22 cellular contexts compared by ENCODE assay signal in genomic region chr17:27674335-27674734, GRCh38. TPM values are rescaled to one million over a fixed set of nuclear protein-coding genes. Genes with fewer than 3 reads are reported as not detected.
DNase-seq lines count a peak whose midpoint lies in the region; ATAC-seq, FAIRE-seq and TF ChIP-seq lines count a peak whose summit lies in the region.
"Had no signal": no experiment of that assay in that cellular context is flagged by ENCODE, and none has a peak within 500 bp of the region (broad histone marks: within the 10 kb centered on the region; RNA-seq: fewer than 3 reads in every experiment).

No MANE protein-coding gene starts in this region.

- no peak for TF ChIP-seq CTCF in bronchial epithelial cell (IDR thresholded peaks at IDR 0.05; ENCODE audit: insufficient read depth, low read length, severe bottlenecking)

- H3K27me3 Mint-ChIP-seq in immature natural killer cell (ENCODE audit: low read depth in 3 of 3) = peaks cover 1 to 5% (median 2%) of the 10 kb centered on the region in 3 donors

- H3K4me1 Mint-ChIP-seq in immature natural killer cell = no peaks in the 10 kb centered on the region
- H3K4me1 Mint-ChIP-seq: CD4-positive, CD25-positive, alpha-beta regulatory T cell; CD8-positive, alpha-beta memory T cell had no signal

- H3K27ac Mint-ChIP-seq in immature natural killer cell = no peak overlapping the region
- H3K27ac Mint-ChIP-seq: CD4-positive, CD25-positive, alpha-beta regulatory T cell; CD8-positive, alpha-beta memory T cell had no signal

- ATAC-seq in left lobe of liver (no peak), HG03159 (IDR thresholded peaks at IDR 0.05; ENCODE audit: unreplicated experiment) (no peak)
- ATAC-seq: GM12878 had no signal

- no peaks in the 10 kb centered on the region for H3K36me3 ChIP-seq in bronchial epithelial cell (ENCODE audit: control insufficient read depth, insufficient read depth, low read length)
- H3K36me3 ChIP-seq: BE2C had no signal

- no peak overlapping the region for H3K4me3 ChIP-seq in bronchial epithelial cell (ENCODE audit: low read depth, low read length)
- H3K4me3 ChIP-seq: GM12878 had no signal

- DNase-seq in bronchial epithelial cell (ENCODE audit: low read depth) (no peak), ecto neural progenitor cell (ENCODE audit: low spot score) (peak; percentile 34), left lobe of liver (ENCODE audit: low spot score) (peak; percentile 26), OCI-M2 (lab: John Stamatoyannopoulos, UW; ENCODE audit: unreplicated experiment) (no peak), immature natural killer cell (no peak)
- DNase-seq: ACHN; BE2C; C1 segment of cervical spinal cord; CD4-positive, CD25-positive, alpha-beta regulatory T cell; CD8-positive, alpha-beta memory T cell; COR-L47; DMS 273 treated with DMSO at 0.1 percent for 48 hours; DMS53; DND-41; EL; GOT3; H7 had no signal

- H3K4me3 Mint-ChIP-seq in immature natural killer cell = no peak overlapping the region
- H3K4me3 Mint-ChIP-seq: CD4-positive, CD25-positive, alpha-beta regulatory T cell; CD8-positive, alpha-beta memory T cell had no signal

- H3K27me3 ChIP-seq in bronchial epithelial cell (ENCODE audit: control insufficient read depth, insufficient read depth, low read length) = no peaks in the 10 kb centered on the region
- H3K27me3 ChIP-seq: BE2C had no signal

- FAIRE-seq in bronchial epithelial cell (lab: Jason Lieb, UNC) = peak; percentile 80
- FAIRE-seq: A204.1, GM12878, GM18507 had no signal

- no peaks in the 10 kb centered on the region for H3K36me3 Mint-ChIP-seq in immature natural killer cell
- H3K36me3 Mint-ChIP-seq: CD4-positive, CD25-positive, alpha-beta regulatory T cell; CD8-positive, alpha-beta memory T cell had no signal

- H3K9me3 Mint-ChIP-seq in immature natural killer cell = no peaks in the 10 kb centered on the region

RNA-seq across cellular contexts. Expression of gene LGALS9, which starts 43.3 kb away (rescaled TPM):
- total RNA-seq in bronchial epithelial cell (1.3 TPM in 2 replicates), left lobe of liver (12.0 TPM)
- 10 to 100 TPM; 32.8 to 46.5 (median 36.2) TPM for polyA plus RNA-seq in immature natural killer cell
- total RNA-seq: G401 had no signal

Comparison
In these comparisons a context has a peak if more than half of its experiments do, and no peak if none do; other contexts are left out.
1. DNase-seq: peak in ecto neural progenitor cell (single experiment) and left lobe of liver (single experiment); none in bronchial epithelial cell (single experiment), OCI-M2 (single experiment) and immature natural killer cell (0 of 3).